In genomic region chr5:6873359-6873758, GRCh38 we compare ENCODE assay signal across 14 cellular contexts.
DNase-seq lines count a peak whose midpoint lies in the region; ATAC-seq and TF ChIP-seq lines count a peak whose summit lies in the region.
"Had no signal": no experiment of that assay in that cellular context is flagged by ENCODE, and none has a peak within 500 bp of the region (broad histone marks: within the 10 kb centered on the region; RNA-seq: fewer than 3 reads in every experiment).

No MANE protein-coding gene starts in this region.

- no peaks in the 10 kb centered on the region for H3K36me3 ChIP-seq in esophagus muscularis mucosa
- H3K36me3 ChIP-seq in tibial artery: no peaks in the 10 kb centered on the region
- H3K36me3 ChIP-seq: BE2C had no signal

- intact Hi-C loops in esophagus muscularis mucosa (cut with DNase I): no loop called here
- intact Hi-C loops in tibial artery (cut with DNase I; ENCODE audit: low total_unique reads): no loop called here

- TF ChIP-seq POLR2A in esophagus muscularis mucosa (IDR thresholded peaks at IDR 0.05; ENCODE audit: low read depth): no peak

- no peaks in the 10 kb centered on the region for H3K9me3 Mint-ChIP-seq in nephron progenitor cell
- H3K9me3 Mint-ChIP-seq in activated T-cell treated with anti-CD3 and anti-CD28 coated beads, Interleukin-2, amount 50 U/mL, for 72 hours: no peaks in the 10 kb centered on the region
- H3K9me3 Mint-ChIP-seq: CD8-positive, alpha-beta T cell had no signal

- H3K4me1 ChIP-seq in esophagus muscularis mucosa (no peaks in the 10 kb centered on the region), tibial artery (no peaks in the 10 kb centered on the region)
- H3K4me1 ChIP-seq: A549, BE2C had no signal

- H3K27me3 ChIP-seq in esophagus muscularis mucosa: peaks cover 0 to 6% (median 0%) of the 10 kb centered on the region in 4 donors
- H3K27me3 ChIP-seq in tibial artery: peaks cover 0 to 4% of the 10 kb centered on the region in 2 donors
- H3K27me3 ChIP-seq: BE2C had no signal

- H3K27ac ChIP-seq in esophagus muscularis mucosa (replicated peaks in 1 of 4) (no peak overlapping the region), tibial artery (no peak overlapping the region)
- H3K27ac ChIP-seq: A549, GM23248 had no signal

- TF ChIP-seq CTCF in esophagus muscularis mucosa (IDR thresholded peaks at IDR 0.05) (no peak), nephron progenitor cell (IDR thresholded peaks at IDR 0.05) (no peak), tibial artery (IDR thresholded peaks at IDR 0.05) (no peak)

- 74% methylated on average over 3 of the region's 3 CpGs for WGBS in esophagus muscularis mucosa

- peak overlapping the region; percentile 60 for H3K27ac Mint-ChIP-seq in nephron progenitor cell
- no peak overlapping the region for H3K27ac Mint-ChIP-seq in activated T-cell treated with anti-CD3 and anti-CD28 coated beads, Interleukin-2, amount 50 U/mL, for 72 hours
- H3K27ac Mint-ChIP-seq: CD14-positive monocyte; CD8-positive, alpha-beta T cell; H9; IgD-negative memory B cell had no signal

- H3K4me1 Mint-ChIP-seq in nephron progenitor cell: no peaks in the 10 kb centered on the region
- H3K4me1 Mint-ChIP-seq in activated T-cell treated with anti-CD3 and anti-CD28 coated beads, Interleukin-2, amount 50 U/mL, for 72 hours (ENCODE audit: low read depth): no peaks in the 10 kb centered on the region
- H3K4me1 Mint-ChIP-seq: CD14-positive monocyte, H9 had no signal

- H3K27me3 Mint-ChIP-seq in nephron progenitor cell (ENCODE audit: low read depth, poor library complexity): peaks cover 5% of the 10 kb centered on the region
- H3K27me3 Mint-ChIP-seq in activated T-cell treated with anti-CD3 and anti-CD28 coated beads, Interleukin-2, amount 50 U/mL, for 72 hours (ENCODE audit: low read depth): no peaks in the 10 kb centered on the region
- H3K27me3 Mint-ChIP-seq: IgD-negative memory B cell had no signal

- TF ChIP-seq EP300 in esophagus muscularis mucosa (IDR thresholded peaks at IDR 0.05): no peak

- DNase-seq in NCI-H748 treated with DMSO at 0.1 percent for 48 hours (lab: John Stamatoyannopoulos, UW) (peak; percentile 66), esophagus muscularis mucosa (ENCODE audit: extremely low spot score) (peak; percentile 83), nephron progenitor cell (no peak), mucosa of gallbladder (ENCODE audit: low spot score) (no peak), tibial artery (no peak)
- no peak for DNase-seq in activated T-cell treated with anti-CD3 and anti-CD28 coated beads, Interleukin-2, amount 50 U/mL, for 72 hours
- DNase-seq: BE2C; Caco-2; CD8-positive, alpha-beta T cell; GM23248; H9 had no signal

- no peaks in the 10 kb centered on the region for H3K36me3 Mint-ChIP-seq in nephron progenitor cell (ENCODE audit: low read depth)
- H3K36me3 Mint-ChIP-seq in activated T-cell treated with anti-CD3 and anti-CD28 coated beads, Interleukin-2, amount 50 U/mL, for 72 hours (ENCODE audit: insufficient read depth in 2 of 2): no peaks in the 10 kb centered on the region
- H3K36me3 Mint-ChIP-seq: CD14-positive monocyte; CD8-positive, alpha-beta T cell; IgD-negative memory B cell had no signal

- H3K4me3 ChIP-seq in esophagus muscularis mucosa: no peak overlapping the region
- no peak overlapping the region for H3K4me3 ChIP-seq in tibial artery
- H3K4me3 ChIP-seq: A549, GM23248 had no signal

- H3K9me3 ChIP-seq in esophagus muscularis mucosa (no peaks in the 10 kb centered on the region), tibial artery (no peaks in the 10 kb centered on the region)
- H3K9me3 ChIP-seq: A549, BE2C, Caco-2 had no signal

- no peak for ATAC-seq in activated T-cell treated with anti-CD3 and anti-CD28 coated beads, Interleukin-2, amount 50 U/mL, for 72 hours (replicated peaks in 1 of 2)
- ATAC-seq: A549; CD8-positive, alpha-beta T cell had no signal

- no peak overlapping the region for H3K4me3 Mint-ChIP-seq in nephron progenitor cell
- H3K4me3 Mint-ChIP-seq in activated T-cell treated with anti-CD3 and anti-CD28 coated beads, Interleukin-2, amount 50 U/mL, for 72 hours: no peak overlapping the region
- H3K4me3 Mint-ChIP-seq: CD14-positive monocyte; CD8-positive, alpha-beta T cell; H9; IgD-negative memory B cell had no signal

Comparison
In these comparisons a context has a peak if more than half of its experiments do, and no peak if none do; other contexts are left out.
1. DNase-seq: peak in NCI-H748 treated with DMSO at 0.1 percent for 48 hours (single experiment) and esophagus muscularis mucosa (single experiment); none in nephron progenitor cell (single experiment), mucosa of gallbladder (single experiment), activated T-cell treated with anti-CD3 and anti-CD28 coated beads, Interleukin-2, amount 50 U/mL, for 72 hours (0 of 2) and tibial artery (0 of 2).